10 cellular contexts compared by ENCODE assay signal in genomic region chr10:110629680-110630191, GRCh38. TPM values are rescaled to one million over a fixed set of nuclear protein-coding genes. Genes with fewer than 3 reads are reported as not detected.
DNase-seq lines count a peak whose midpoint lies in the region; ATAC-seq and TF ChIP-seq lines count a peak whose summit lies in the region.
"Had no signal": no experiment of that assay in that cellular context is flagged by ENCODE, and none has a peak within 500 bp of the region (broad histone marks: within the 10 kb centered on the region; RNA-seq: fewer than 3 reads in every experiment).

No MANE protein-coding gene starts in this region.

- H3K9me3 ChIP-seq in PC-9 (ENCODE audit: insufficient read depth, low read depth) (no peaks in the 10 kb centered on the region), right atrium auricular region (no peaks in the 10 kb centered on the region), upper lobe of right lung (no peaks in the 10 kb centered on the region)

- TF ChIP-seq CTCF in PC-9 (conservative IDR thresholded peaks at IDR 0.05) (no peak), right atrium auricular region (IDR thresholded peaks at IDR 0.05) (no peak), upper lobe of right lung (IDR thresholded peaks at IDR 0.05) (no peak)

- no peaks in the 10 kb centered on the region for H3K4me1 Mint-ChIP-seq in activated CD4-positive, alpha-beta T cell treated with anti-CD3 and anti-CD28 coated beads, Interleukin-2, amount 10 ng/mL, durations not matched to agents 24 days and 14 days

- H3K36me3 Mint-ChIP-seq in activated CD4-positive, alpha-beta T cell treated with anti-CD3 and anti-CD28 coated beads, Interleukin-2, amount 10 ng/mL, durations not matched to agents 24 days and 14 days (ENCODE audit: low read depth) = no peaks in the 10 kb centered on the region

- peaks cover 12% of the 10 kb centered on the region for H3F3A ChIP-seq in PC-9 (ENCODE audit: insufficient read depth, low read depth)

- BruUV-seq in PC-9 (replicated peaks; lab: Mats Ljungman, UMichigan) = no TSS peak

- H3K27ac ChIP-seq in PC-9 = no peak overlapping the region
- peak overlapping the region; percentile 68 to 81 for H3K27ac ChIP-seq in right atrium auricular region
- no peak overlapping the region for H3K27ac ChIP-seq in upper lobe of right lung

- H4K20me1 ChIP-seq in PC-9 (ENCODE audit: insufficient read depth) = no peaks in the 10 kb centered on the region

- peaks cover 16% of the 10 kb centered on the region for H3K27me3 Mint-ChIP-seq in activated CD4-positive, alpha-beta T cell treated with anti-CD3 and anti-CD28 coated beads, Interleukin-2, amount 10 ng/mL, durations not matched to agents 24 days and 14 days

- H3K9me3 Mint-ChIP-seq in activated CD4-positive, alpha-beta T cell treated with anti-CD3 and anti-CD28 coated beads, Interleukin-2, amount 10 ng/mL, durations not matched to agents 24 days and 14 days = no peaks in the 10 kb centered on the region
- H3K9me3 Mint-ChIP-seq: dendritic cell treated with granulocyte-macrophage colony-stimulating factor and Interleukin-4, amounts not matched to agents 40 ng/mL and 50 ng/mL, for 4 days had no signal

- no peak overlapping the region for H3K4me3 ChIP-seq in PC-9
- H3K4me3 ChIP-seq in right atrium auricular region = no peak overlapping the region
- no peak overlapping the region for H3K4me3 ChIP-seq in upper lobe of right lung

- H3K4me2 ChIP-seq in PC-9 = peak overlapping the region; percentile 55

- H3K4me1 ChIP-seq in PC-9 (replicated peaks; ENCODE audit: insufficient read depth) = peaks cover 10% of the 10 kb centered on the region
- peaks cover 0 to 9% of the 10 kb centered on the region in 2 donors for H3K4me1 ChIP-seq in right atrium auricular region
- H3K4me1 ChIP-seq in upper lobe of right lung = no peaks in the 10 kb centered on the region

- no peaks in the 10 kb centered on the region for H3K9me2 ChIP-seq in PC-9 (ENCODE audit: insufficient read depth)

- no peaks in the 10 kb centered on the region for H3K79me2 ChIP-seq in PC-9 (ENCODE audit: low read depth)

- H2AFZ ChIP-seq in PC-9 = no peak overlapping the region

- CTCF ChIA-PET in PC-9 (lab: Charles Lee) = interaction anchor here (0.7 kb wide), 1 partner anchor 130 kb away, joined by 3 read pairs; no protein-coding TSS in a partner anchor

- H3K27ac Mint-ChIP-seq in activated CD4-positive, alpha-beta T cell treated with anti-CD3 and anti-CD28 coated beads, Interleukin-2, amount 10 ng/mL, durations not matched to agents 24 days and 14 days = no peak overlapping the region
- H3K27ac Mint-ChIP-seq: activated CD8-positive, alpha-beta T cell treated with anti-CD3 and anti-CD28 coated beads, Interleukin-2, amount 10 ng/mL, durations not matched to agents 7 days and 5 days; dendritic cell treated with granulocyte-macrophage colony-stimulating factor and Interleukin-4, amounts not matched to agents 40 ng/mL and 50 ng/mL, for 4 days had no signal

- no peak overlapping the region for H3K4me3 Mint-ChIP-seq in activated CD4-positive, alpha-beta T cell treated with anti-CD3 and anti-CD28 coated beads, Interleukin-2, amount 10 ng/mL, durations not matched to agents 24 days and 14 days
- H3K4me3 Mint-ChIP-seq: activated CD8-positive, alpha-beta T cell treated with anti-CD3 and anti-CD28 coated beads, Interleukin-2, amount 10 ng/mL, durations not matched to agents 7 days and 5 days; dendritic cell treated with granulocyte-macrophage colony-stimulating factor and Interleukin-4, amounts not matched to agents 40 ng/mL and 50 ng/mL, for 4 days had no signal

- ATAC-seq in upper lobe of right lung (peak; percentile 50), HG03025 (IDR thresholded peaks at IDR 0.05; ENCODE audit: low FRiP score, unreplicated experiment) (no peak), GM21447 (IDR thresholded peaks at IDR 0.05; ENCODE audit: unreplicated experiment) (no peak)
- ATAC-seq: activated CD8-positive, alpha-beta T cell treated with anti-CD3 and anti-CD28 coated beads, Interleukin-2, amount 10 ng/mL, durations not matched to agents 7 days and 5 days had no signal

- POLR2A ChIA-PET in PC-9 (lab: Charles Lee; ENCODE audit: unreplicated experiment) = interaction anchor here (0.6 to 0.8 kb wide), 3 partner anchors 289 to 753 kb away, joined by 3 to 9 read pairs (median 6); no protein-coding TSS in a partner anchor

- DNase-seq in activated CD4-positive, alpha-beta T cell treated with anti-CD3 and anti-CD28 coated beads, Interleukin-2, amount 10 ng/mL, durations not matched to agents 24 days and 14 days = peak; percentile 22
- DNase-seq in activated CD4-positive, alpha-beta T cell treated with anti-CD3 and anti-CD28 coated beads, Interleukin-2, amount 50 U/mL, for 4 hours = no peak
- peak; percentile 56 to 93 for DNase-seq in PC-9
- DNase-seq in right atrium auricular region (ENCODE audit: low spot score) = no peak
- DNase-seq in upper lobe of right lung = no peak
- DNase-seq in OCI-M2 (lab: John Stamatoyannopoulos, UW; ENCODE audit: unreplicated experiment) = no peak
- DNase-seq: activated CD8-positive, alpha-beta T cell treated with anti-CD3 and anti-CD28 coated beads, Interleukin-2, amount 10 ng/mL, durations not matched to agents 7 days and 5 days had no signal

- H3K36me3 ChIP-seq in PC-9 (ENCODE audit: low read depth) (no peaks in the 10 kb centered on the region), right atrium auricular region (no peaks in the 10 kb centered on the region), upper lobe of right lung (no peaks in the 10 kb centered on the region)

- intact Hi-C loops in activated CD4-positive, alpha-beta T cell treated with anti-CD3 and anti-CD28 coated beads, Interleukin-2, amount 10 ng/mL, durations not matched to agents 24 days and 14 days (cut with micrococcal nuclease) = no loop called here
- intact Hi-C loops in PC-9 (cut with micrococcal nuclease; ENCODE audit: unreplicated experiment) = no loop called here
- intact Hi-C loops in upper lobe of right lung (cut with DNase I) = no loop called here

- no peaks in the 10 kb centered on the region for H3K27me3 ChIP-seq in PC-9 (ENCODE audit: insufficient read depth, low read depth)
- no peaks in the 10 kb centered on the region for H3K27me3 ChIP-seq in right atrium auricular region
- H3K27me3 ChIP-seq in upper lobe of right lung = no peaks in the 10 kb centered on the region

RNA-seq across cellular contexts. Expression of gene RBM20, which starts 14.4 kb away (rescaled TPM):
- 0.05 TPM in 1 of 2 replicates, not detected in the other for total RNA-seq in activated CD4-positive, alpha-beta T cell treated with anti-CD3 and anti-CD28 coated beads, Interleukin-2, amount 10 ng/mL, durations not matched to agents 24 days and 14 days
- total RNA-seq in PC-9 (2021) (0.11 and 0.23 TPM in 2 replicates), right atrium auricular region (10 to 100 TPM; 51.7 to 59.9 TPM), upper lobe of right lung (0.41 TPM)

Comparison
In these comparisons a context has a peak if more than half of its experiments do, and no peak if none do; other contexts are left out.
1. DNase-seq: peak in activated CD4-positive, alpha-beta T cell treated with anti-CD3 and anti-CD28 coated beads, Interleukin-2, amount 10 ng/mL, durations not matched to agents 24 days and 14 days (single experiment) and PC-9 (2 of 2); none in activated CD4-positive, alpha-beta T cell treated with anti-CD3 and anti-CD28 coated beads, Interleukin-2, amount 50 U/mL, for 4 hours (0 of 2), right atrium auricular region (single experiment), upper lobe of right lung (single experiment) and OCI-M2 (single experiment).
2. H3K27ac ChIP-seq: peak in right atrium auricular region (2 of 2); none in PC-9 (single experiment) and upper lobe of right lung (single experiment).
3. RNA of gene RBM20, which starts 14.4 kb away (total RNA-seq): 51.7 to 59.9 TPM in right atrium auricular region; 0.41 TPM in upper lobe of right lung (single experiment), 0.11 to 0.23 TPM in PC-9 and 0.05 TPM in activated CD4-positive, alpha-beta T cell treated with anti-CD3 and anti-CD28 coated beads, Interleukin-2, amount 10 ng/mL, durations not matched to agents 24 days and 14 days; every median in the first group is over 10 times any median in the second.